ENCODE assay signal across 9 cellular contexts in the genomic region with DNA sequence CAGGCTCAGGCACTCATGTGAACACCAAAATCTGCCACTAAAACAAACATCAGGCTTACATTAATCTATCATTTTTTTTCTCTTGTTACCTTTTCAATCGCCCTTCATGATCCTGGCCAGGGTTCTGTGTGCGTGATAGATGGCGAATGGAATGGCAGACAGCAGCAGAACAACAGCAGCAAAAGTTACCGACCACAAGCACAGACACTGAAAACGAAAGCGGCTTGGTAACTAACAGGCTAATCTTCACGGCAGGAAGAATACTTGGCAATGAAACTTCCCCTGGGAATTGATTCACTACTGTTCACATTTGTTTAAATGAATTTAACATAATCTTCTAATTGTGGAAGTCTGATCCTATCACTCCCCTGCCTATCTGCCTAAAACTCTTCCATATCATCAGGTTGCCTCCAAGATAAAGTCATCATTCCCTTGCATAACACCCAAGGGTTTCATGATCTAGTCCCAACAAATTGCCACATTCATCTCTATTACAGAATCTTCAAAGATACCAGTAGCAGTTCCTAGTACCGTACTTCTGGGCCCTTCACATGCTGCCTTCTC. TPM values are rescaled to one million over a fixed set of nuclear protein-coding genes. Genes with fewer than 3 reads are reported as not detected.
DNase-seq lines count a peak whose midpoint lies in the region; ATAC-seq and TF ChIP-seq lines count a peak whose summit lies in the region.
"Had no signal": no experiment of that assay in that cellular context is flagged by ENCODE, and none has a peak within 500 bp of the region (broad histone marks: within the 10 kb centered on the region; RNA-seq: fewer than 3 reads in every experiment).

No MANE protein-coding gene starts in this region.

- ATAC-seq in GM19043 (IDR thresholded peaks at IDR 0.05; ENCODE audit: low read depth, unreplicated experiment) (peak; percentile 60), HG03460 (IDR thresholded peaks at IDR 0.05; ENCODE audit: unreplicated experiment) (peak; percentile 61), left colon (peak; percentile 49), HG02571 (IDR thresholded peaks at IDR 0.05; ENCODE audit: unreplicated experiment) (no peak)

- no peaks in the 10 kb centered on the region for H3K9me3 ChIP-seq in thymus (ENCODE audit: control insufficient read depth)
- H3K9me3 ChIP-seq: neutrophil had no signal

- WGBS in thymus: 63% methylated on average over 8 of the region's 8 CpGs

- in situ Hi-C loops in astrocyte of the cerebellum (cut with HindIII; ENCODE audit: low sequenced_read_pairs): no loop called here

- H3K27ac ChIP-seq in thymus (ENCODE audit: low read depth): peak overlapping the region; percentile 4
- H3K27ac ChIP-seq: neutrophil had no signal

- intact Hi-C loops in left colon (cut with DNase I, micrococcal nuclease): no loop called here

- H3K4me1 ChIP-seq in thymus (ENCODE audit: control insufficient read depth, insufficient read depth, low read length): peaks cover 3% of the 10 kb centered on the region

- H3K4me3 ChIP-seq in astrocyte of the cerebellum (ENCODE audit: low read depth, low read length) (peak overlapping the region; percentile 41), thymus (ENCODE audit: low read length) (no peak overlapping the region)

- DNase-seq in astrocyte of the cerebellum (ENCODE audit: low read depth) (peak; percentile 91), left colon (peak in 1 of 2 donors; percentile 39), kidney glomerular epithelial cell (lab: John Stamatoyannopoulos, UW) (no peak), germinal center (ENCODE audit: low spot score) (no peak)

- H3K36me3 ChIP-seq in thymus (ENCODE audit: control insufficient read depth, insufficient read depth): no peaks in the 10 kb centered on the region
- H3K36me3 ChIP-seq: neutrophil had no signal

- no peaks in the 10 kb centered on the region for H3K27me3 ChIP-seq in thymus (ENCODE audit: control insufficient read depth, insufficient read depth)
- H3K27me3 ChIP-seq: neutrophil had no signal

- TF ChIP-seq CTCF in astrocyte of the cerebellum (IDR thresholded peaks at IDR 0.05; ENCODE audit: low read depth, low read length, missing control alignments): no peak

RNA-seq across cellular contexts. Expression of a gene that starts 28.7 kb away (rescaled TPM):
- total RNA-seq in left colon: 100 to 1,000 TPM; 113 to 121 TPM
- polyA plus RNA-seq in thymus: 9.3 TPM
